In the genomic region with DNA sequence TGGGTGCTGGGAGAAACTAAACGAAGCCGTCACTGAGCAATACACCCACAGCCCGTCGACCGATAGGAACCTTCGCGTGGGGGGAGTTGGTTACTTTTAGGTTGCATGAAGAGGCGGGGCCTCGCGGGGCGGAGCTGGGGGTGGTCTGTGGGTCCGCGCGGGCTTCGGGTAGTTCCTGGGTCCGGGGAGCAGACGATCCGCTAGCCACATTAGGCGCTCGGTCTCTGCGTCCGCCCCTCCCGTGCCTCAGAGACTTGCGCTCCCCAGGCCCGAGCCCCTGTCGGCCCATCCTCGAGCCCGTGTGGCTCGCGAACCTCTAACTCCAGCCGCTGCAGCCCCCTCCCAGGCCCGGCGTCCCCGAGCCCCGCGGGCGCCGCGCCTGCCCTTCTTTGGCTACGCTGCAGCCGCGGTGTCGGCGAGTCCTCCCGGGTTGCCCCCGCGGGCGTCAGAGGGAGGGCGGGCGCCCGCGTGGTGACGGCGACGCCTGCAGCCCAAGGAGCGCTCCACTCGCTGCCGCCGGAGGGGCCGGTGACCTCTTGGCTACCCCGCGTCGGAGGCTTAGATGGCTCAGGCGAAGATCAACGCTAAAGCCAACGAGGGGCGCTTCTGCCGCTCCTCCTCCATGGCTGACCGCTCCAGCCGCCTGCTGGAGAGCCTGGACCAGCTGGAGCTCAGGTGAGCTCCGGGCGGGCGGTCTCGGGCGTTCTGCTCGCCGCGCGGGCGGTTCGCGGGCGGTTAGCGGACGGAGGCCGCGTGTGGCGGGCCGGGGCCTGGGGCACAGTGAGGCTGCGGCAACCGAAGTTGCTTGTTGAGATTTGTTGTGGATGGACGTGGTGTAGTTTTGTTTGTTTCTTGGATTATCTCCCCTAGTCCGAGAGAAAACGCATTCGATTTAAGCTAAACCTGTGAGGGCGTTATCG, we compare ENCODE assay signal across 8 cellular contexts. TPM values are rescaled to one million over a fixed set of nuclear protein-coding genes. Genes with fewer than 3 reads are reported as not detected.
DNase-seq lines count a peak whose midpoint lies in the region; ATAC-seq and TF ChIP-seq lines count a peak whose summit lies in the region.

A gene (plus strand): TSS at position 191 of the 920 bp plus-strand sequence. CDS start 372 bp downstream, at position 563.

- H3K4me3 ChIP-seq in adipocyte (ENCODE audit: low read length), result peak within 1 kb of the TSS; percentile 91
- H3K4me3 ChIP-seq in heart right ventricle, result peak within 1 kb of the TSS; percentile 57 to 80 (median 76)
- H3K4me3 ChIP-seq in upper lobe of left lung, result peak within 1 kb of the TSS; percentile 54 to 79 (median 72)

- WGBS in heart right ventricle, 2 donors, result 1% methylated on average over 93 to 97 of the region's 97 CpGs
- WGBS in upper lobe of left lung, 2 donors, result 1 to 2% methylated on average over 6 to 46 of the region's 97 CpGs

- TF ChIP-seq EP300 in upper lobe of left lung (IDR thresholded peaks at IDR 0.05), result no peak

- TF ChIP-seq POLR2A in upper lobe of left lung (IDR thresholded peaks at IDR 0.05), result peak in 2 of 4 donors; percentile 68 to 72

- H3K9me3 ChIP-seq in adipocyte (ENCODE audit: control insufficient read depth, low read length) (no peaks in the 10 kb centered on the region), heart right ventricle (no peaks in the 10 kb centered on the region), upper lobe of left lung (no peaks in the 10 kb centered on the region)

- DNase-seq in NCI-H1105 (lab: John Stamatoyannopoulos, UW) (peak; percentile 81), SW480 (ENCODE audit: low spot score) (peak; percentile 82), adipocyte (ENCODE audit: low read depth) (peak; percentile 89), heart right ventricle (peak; percentile 85 to 87), posterior cingulate gyrus (peak; percentile 58 to 97 (median 76)), upper lobe of left lung (peak; percentile 86 to 96)

- H3K9ac ChIP-seq in adipocyte (ENCODE audit: low read length), result peak within 1 kb of the TSS; percentile 96

- peaks cover 10% of the 10 kb centered on the region for H3K36me3 ChIP-seq in adipocyte (ENCODE audit: control insufficient read depth, insufficient read depth, low read length, severe bottlenecking)
- peaks cover 0 to 25% (median 2%) of the 10 kb centered on the region in 9 donors for H3K36me3 ChIP-seq in heart right ventricle
- H3K36me3 ChIP-seq in upper lobe of left lung, result peaks cover 0 to 3% (median under 1%) of the 10 kb centered on the region in 4 donors

- peak within 1 kb of the TSS; percentile 88 to 98 (median 91) for H3K27ac ChIP-seq in heart right ventricle
- H3K27ac ChIP-seq in upper lobe of left lung, result peak within 1 kb of the TSS; percentile 78 to 92 (median 82)

- TF ChIP-seq CTCF in GM12873 (IDR thresholded peaks at IDR 0.05; ENCODE audit: insufficient read depth, low read depth, low read length, missing control alignments), result peak; percentile 25
- peak in 5 of 9 donors; percentile 7 to 46 (median 27) for TF ChIP-seq CTCF in heart right ventricle (IDR thresholded peaks at IDR 0.05)
- TF ChIP-seq CTCF in upper lobe of left lung (IDR thresholded peaks at IDR 0.05), result peak in 5 of 6 experiments; percentile 15 to 61 (median 42)

- H3K27me3 ChIP-seq in adipocyte (replicated peaks; ENCODE audit: control insufficient read depth, insufficient read depth, low read length) (no peaks in the 10 kb centered on the region), heart right ventricle (no peaks in the 10 kb centered on the region), upper lobe of left lung (no peaks in the 10 kb centered on the region)

- ATAC-seq in HG02623 (IDR thresholded peaks at IDR 0.05; ENCODE audit: unreplicated experiment) (peak; percentile 85), heart right ventricle (peak; percentile 94 to 98 (median 95)), upper lobe of left lung (ENCODE audit: low FRiP score in 2 of 2) (peak; percentile 94 to 96)

- peaks cover 21% of the 10 kb centered on the region for H3K4me1 ChIP-seq in adipocyte (ENCODE audit: control insufficient read depth, insufficient read depth, low read length)
- H3K4me1 ChIP-seq in heart right ventricle, result peaks cover 0 to 39% (median 19%) of the 10 kb centered on the region in 9 donors
- peaks cover 3 to 20% (median 7%) of the 10 kb centered on the region in 4 donors for H3K4me1 ChIP-seq in upper lobe of left lung

- intact Hi-C loops in heart right ventricle (cut with DNase I) (loop anchor here in 6 of 10 donors (5.0 to 10.0 kb wide), 6 partner anchors 50 to 268 kb away; a partner anchor contains a TSS), posterior cingulate gyrus (cut with DNase I) (loop anchor here (2.0 to 5.0 kb wide), 2 partner anchors 80 to 126 kb away; a partner anchor contains a TSS)

RNA-seq across cellular contexts. Expression of the gene that starts here (rescaled TPM):
- total RNA-seq in heart right ventricle, result 10 to 100 TPM in 4 of 10 donors, 1 to 10 TPM in 6; 7.2 to 15.6 (median 9.7) TPM
- polyA plus RNA-seq in heart right ventricle, result 1 to 10 TPM; 3.9 to 6.4 TPM
- 1 to 10 TPM; 2.1 to 7.4 (median 4.4) TPM for total RNA-seq in upper lobe of left lung

Comparison
In these comparisons a context has a peak if more than half of its experiments do, and no peak if none do; other contexts are left out.
1. Peak in every context shown above with its lines: DNase-seq, ATAC-seq, H3K4me3 ChIP-seq and H3K27ac ChIP-seq.